In genomic region chr2:108329771-108330170, GRCh38 we compare ENCODE assay signal across 27 cellular contexts. TPM values are rescaled to one million over a fixed set of nuclear protein-coding genes. Genes with fewer than 3 reads are reported as not detected.
"Had no signal": no experiment of that assay in that cellular context is flagged by ENCODE, and none has a peak within 500 bp of the region (broad histone marks: within the 10 kb centered on the region; RNA-seq: fewer than 3 reads in every experiment).

No MANE protein-coding gene starts in this region.

- DNase-seq: cortex of kidney; effector CD8-positive, alpha-beta T cell; effector memory CD8-positive, alpha-beta T cell; endodermal cell; erythroblast; esophagus squamous epithelium; foreskin fibroblast; foreskin melanocyte; gastrocnemius medialis; glutamatergic neuron; head of caudate nucleus; heart right ventricle; hippocampal formation; left cardiac atrium; left lung; left ventricle myocardium superior; lower lobe of right lung; mesenchymal stem cell; mucosa of descending colon; naive B cell; naive thymus-derived CD8-positive, alpha-beta T cell had no signal

RNA-seq across cellular contexts. Expression of gene SULT1C2, which starts 41.1 kb away (rescaled TPM):
- total RNA-seq: dermis microvascular lymphatic vessel endothelial cell; esophagus mucosa; glomerular endothelial cell; lung microvascular endothelial cell; mesothelial cell of epicardium; naive thymus-derived CD8-positive, alpha-beta T cell had no signal

RNA-seq across cellular contexts. Expression of gene SULT1C4, which starts 48.0 kb away (rescaled TPM):
- total RNA-seq: myocyte; naive thymus-derived CD8-positive, alpha-beta T cell had no signal
